In the genomic region with DNA sequence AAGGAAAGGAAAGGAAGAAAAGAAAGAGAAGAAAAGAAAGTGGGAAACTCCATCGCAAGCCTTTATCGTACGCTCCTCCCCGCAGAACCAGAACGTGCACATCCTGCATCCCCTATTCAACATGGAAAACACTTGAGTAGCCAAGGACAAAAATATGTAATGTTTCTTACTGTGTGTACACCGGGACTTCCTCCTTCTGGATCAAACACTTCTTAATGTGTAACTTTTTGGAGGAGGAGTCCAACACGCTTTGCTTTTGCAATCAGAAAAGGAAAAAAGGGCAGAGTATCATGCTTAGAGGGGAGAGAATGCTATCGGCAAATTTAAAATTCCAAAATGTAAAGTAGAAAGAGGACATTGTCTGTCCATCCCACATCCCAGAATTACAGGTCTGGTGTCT, we compare ENCODE assay signal across 1 cellular context.
A peak's percentile ranks its signal among the peaks of the same experiment; 100 is the strongest.
TF ChIP-seq lines count a peak whose summit lies in the region.

No MANE protein-coding gene starts in this region.

TF ChIP-seq in HepG2, 621 proteins besides CTCF, POLR2A, EP300 and RAD21:
- no peak for TF ChIP-seq MIXL1 (CRISPR knock-in tag; IDR thresholded peaks at IDR 0.05)
- peak; percentile 49 for TF ChIP-seq HNRNPK (IDR thresholded peaks at IDR 0.05; ENCODE audit: low read depth, low read length, poor library complexity, severe bottlenecking)
